ENCODE assay signal across 1 cellular context in genomic region chr21:10005791-10006190, GRCh38.
DNase-seq lines count a peak whose midpoint lies in the region.
"Not testable (repeated sequence)": the region's sequence is repeated elsewhere in the genome, so short reads cannot be mapped to it uniquely, and the experiment has no call there.

No MANE protein-coding gene starts in this region.

- intact Hi-C loops in posterior vena cava (cut with DNase I) = not testable (repeated sequence)

- DNase-seq in posterior vena cava (ENCODE audit: low spot score) = peak; percentile 73
